8 cellular contexts compared by ENCODE assay signal in genomic region chr3:146550743-146551510, GRCh38. TPM values are rescaled to one million over a fixed set of nuclear protein-coding genes. Genes with fewer than 3 reads are reported as not detected.
DNase-seq lines count a peak whose midpoint lies in the region; ATAC-seq, FAIRE-seq and TF ChIP-seq lines count a peak whose summit lies in the region.

No MANE protein-coding gene starts in this region.

- H3K27me3 Mint-ChIP-seq in T-helper 2 cell treated with Interferon-gamma antibody and Interleukin-4, amounts not matched to agents 5 μg/mL and 100 μg/mL, for 36 hours (ENCODE audit: low read depth): peaks cover 7% of the 10 kb centered on the region

- H3K27ac ChIP-seq in A549 (no peak overlapping the region; a peak in 1 of 6 replicates), muscle layer of colon (ENCODE audit: low read depth, low read length) (no peak overlapping the region), suprapubic skin (no peak overlapping the region)

- DNase-seq in A549 (ENCODE audit: low read depth in 1 of 2, low spot score in 1 of 2): peak; percentile 7 to 21
- DNase-seq in T-helper 2 cell treated with Interferon-gamma antibody and Interleukin-4, amounts not matched to agents 5 μg/mL and 100 μg/mL, for 36 hours (ENCODE audit: low spot score): no peak
- DNase-seq in DMS114 treated with DMSO at 0.1 percent for 48 hours (lab: John Stamatoyannopoulos, UW; ENCODE audit: unreplicated experiment): no peak
- DNase-seq in suprapubic skin (ENCODE audit: low spot score in 2 of 2): no peak
- DNase-seq in posterior cingulate gyrus: no peak

- WGBS in A549 (ENCODE audit: missing lambda C conversion rate): 71% methylated on average over 5 of the region's 5 CpGs
- WGBS in suprapubic skin: 82% methylated on average over 5 of the region's 5 CpGs

- TF ChIP-seq RAD21 in A549 (conservative IDR thresholded peaks at IDR 0.05 in 1 of 2, IDR thresholded peaks at IDR 0.05 in 1 of 2): no peak

- H3K36me3 Mint-ChIP-seq in T-helper 2 cell treated with Interferon-gamma antibody and Interleukin-4, amounts not matched to agents 5 μg/mL and 100 μg/mL, for 36 hours (ENCODE audit: low read depth): no peaks in the 10 kb centered on the region

- TF ChIP-seq POLR2A in A549 (IDR thresholded peaks at IDR 0.05; ENCODE audit: low read length) (no peak), suprapubic skin (IDR thresholded peaks at IDR 0.05) (no peak)

- no peak overlapping the region for H3K4me3 ChIP-seq in A549
- peak overlapping the region; percentile 4 to 45 for H3K4me3 ChIP-seq in muscle layer of colon (ENCODE audit: low read depth in 1 of 2, low read length in 2 of 2)
- H3K4me3 ChIP-seq in suprapubic skin: no peak overlapping the region

- peaks cover 50% of the 10 kb centered on the region for H3K4me1 Mint-ChIP-seq in T-helper 2 cell treated with Interferon-gamma antibody and Interleukin-4, amounts not matched to agents 5 μg/mL and 100 μg/mL, for 36 hours (ENCODE audit: low read depth)

- ATAC-seq in A549 (peak; percentile 39 to 55; a peak in 3 of 6 replicates), GM18909 (IDR thresholded peaks at IDR 0.05; ENCODE audit: poor library complexity, unreplicated experiment) (peak; percentile 95), HG03060 (IDR thresholded peaks at IDR 0.05; ENCODE audit: low read depth, unreplicated experiment) (peak; percentile 94)

- no peaks in the 10 kb centered on the region for H3K9me3 Mint-ChIP-seq in T-helper 2 cell treated with Interferon-gamma antibody and Interleukin-4, amounts not matched to agents 5 μg/mL and 100 μg/mL, for 36 hours

- CTCF ChIA-PET in A549 (lab: Yijun Ruan, JAX): interaction anchor here (0.7 to 0.9 kb wide), 3 partner anchors 10 to 19 kb away, joined by 3 to 6 read pairs (median 4); no protein-coding TSS in a partner anchor

- peak overlapping the region; percentile 3 for H3K27ac Mint-ChIP-seq in T-helper 2 cell treated with Interferon-gamma antibody and Interleukin-4, amounts not matched to agents 5 μg/mL and 100 μg/mL, for 36 hours

- no peak for FAIRE-seq in A549 (lab: Jason Lieb, UNC)

- POLR2A ChIA-PET in A549 (lab: Yijun Ruan, JAX): interaction anchor here (0.7 kb wide), 2 partner anchors 7 to 1411 kb away, joined by 3 read pairs; no protein-coding TSS in a partner anchor

- peak overlapping the region; percentile 46 for H3K4me3 Mint-ChIP-seq in T-helper 2 cell treated with Interferon-gamma antibody and Interleukin-4, amounts not matched to agents 5 μg/mL and 100 μg/mL, for 36 hours

- TF ChIP-seq EP300 in A549 (IDR thresholded peaks at IDR 0.05) (no peak), suprapubic skin (IDR thresholded peaks at IDR 0.05) (no peak)

- peak overlapping the region; percentile 30; the same call in 2 of the 3 replicates for H3K4me2 ChIP-seq in A549

- H3K4me1 ChIP-seq in A549: 0 out of 3 replicates have a peak, but pooled peaks cover 15% of the 10 kb centered on the region
- H3K4me1 ChIP-seq in muscle layer of colon (ENCODE audit: insufficient read depth, low read length): peaks cover 7% of the 10 kb centered on the region
- no peaks in the 10 kb centered on the region for H3K4me1 ChIP-seq in suprapubic skin

- H3K9ac ChIP-seq in muscle layer of colon (ENCODE audit: low read length): no peak overlapping the region

- H3K9me3 ChIP-seq in A549 (no peaks in the 10 kb centered on the region), muscle layer of colon (ENCODE audit: low read length) (no peaks in the 10 kb centered on the region), suprapubic skin (no peaks in the 10 kb centered on the region)

- H3K27me3 ChIP-seq in muscle layer of colon (ENCODE audit: control insufficient read depth in 1 of 2, insufficient read depth in 2 of 2, low read length in 2 of 2): no peaks in the 10 kb centered on the region
- H3K27me3 ChIP-seq in suprapubic skin: no peaks in the 10 kb centered on the region

- H3K36me3 ChIP-seq in muscle layer of colon (ENCODE audit: insufficient read depth, low read length): no peaks in the 10 kb centered on the region
- no peaks in the 10 kb centered on the region for H3K36me3 ChIP-seq in suprapubic skin

- no peak for TF ChIP-seq CTCF in A549 (IDR thresholded peaks at IDR 0.05)
- no peak for TF ChIP-seq CTCF in suprapubic skin (IDR thresholded peaks at IDR 0.05)

- intact Hi-C loops in posterior cingulate gyrus (cut with DNase I): no loop called here

TF ChIP-seq in A549, 52 proteins besides CTCF, POLR2A, EP300 and RAD21:
- no peak for TF ChIP-seq BHLHE40 (IDR thresholded peaks at IDR 0.05; ENCODE audit: low read depth, low read length)
- no peak for TF ChIP-seq FOSL2 (IDR thresholded peaks at IDR 0.05)
- TF ChIP-seq FOSL2 (CRISPR knock-in tag; IDR thresholded peaks at IDR 0.05): peak; percentile 27; the same call in 1 of the 2 replicates
- no peak for TF ChIP-seq NPAS2 (CRISPR knock-in tag; IDR thresholded peaks at IDR 0.05; ENCODE audit: borderline replicate concordance)
- no peak for TF ChIP-seq CBX2 (IDR thresholded peaks at IDR 0.05; ENCODE audit: borderline replicate concordance, low read depth)
- TF ChIP-seq HOXB13 (CRISPR knock-in tag; IDR thresholded peaks at IDR 0.05; ENCODE audit: low read depth): no peak
- TF ChIP-seq PHF8 (IDR thresholded peaks at IDR 0.05; ENCODE audit: borderline replicate concordance, low read depth): no peak
- TF ChIP-seq JUNB (IDR thresholded peaks at IDR 0.05): no peak
- TF ChIP-seq USF2 (IDR thresholded peaks at IDR 0.05): peak; percentile 38; the same call in 1 of the 2 replicates
- no peak for TF ChIP-seq CEBPB (IDR thresholded peaks at IDR 0.05)
- TF ChIP-seq ELK1 (IDR thresholded peaks at IDR 0.05; ENCODE audit: low read depth, low read length): no peak
TF ChIP-seq in A549: peak in this region for 2.

RNA-seq across cellular contexts. Expression of gene PLSCR1, which starts 6.5 kb away (rescaled TPM):
- 41.5 and 54.4 TPM in 2 replicates for polyA plus RNA-seq in A549 (2011; rRNA removed)
- 29.4 and 33.0 TPM in 2 replicates for polyA plus RNA-seq in A549 (2012; cell fraction: cytosol; rRNA removed)
- 24.5 and 29.3 TPM in 2 replicates for polyA plus RNA-seq in A549 (2012; cell fraction: nucleus; rRNA removed)
- 35.6 to 43.9 TPM (median 37.1 TPM) in 3 replicates for polyA plus RNA-seq in A549 (2017; fragmentation: RNase III; extraction: RNeasy Plus Mini Kit Qiagen cat#74134 plus additional on column Dnase treatment)
- polyA minus RNA-seq in A549 (2011; rRNA and poly(A)+ RNA removed): 34.1 and 48.1 TPM in 2 replicates
- 10 to 100 TPM; 16.6 to 42.0 (median 23.9) TPM for total RNA-seq in suprapubic skin

RNA-seq across cellular contexts. Expression of gene PLSCR5, which starts 54.2 kb away (rescaled TPM):
- polyA plus RNA-seq in A549 (2011; rRNA removed) (not detected in 2 replicates), A549 (2017; fragmentation: RNase III; extraction: RNeasy Plus Mini Kit Qiagen cat#74134 plus additional on column Dnase treatment) (not detected in 3 replicates)
- not detected in 2 replicates for polyA plus RNA-seq in A549 (2012; cell fraction: cytosol; rRNA removed)
- polyA plus RNA-seq in A549 (2012; cell fraction: nucleus; rRNA removed): not detected in 2 replicates
- polyA minus RNA-seq in A549 (2011; rRNA and poly(A)+ RNA removed): not detected in 2 replicates
- not detected for total RNA-seq in suprapubic skin

Comparison
In these comparisons a context has a peak if more than half of its experiments do, and no peak if none do; other contexts are left out.
1. DNase-seq: peak in A549 (2 of 2); none in T-helper 2 cell treated with Interferon-gamma antibody and Interleukin-4, amounts not matched to agents 5 μg/mL and 100 μg/mL, for 36 hours (single experiment), DMS114 treated with DMSO at 0.1 percent for 48 hours (single experiment), suprapubic skin (0 of 2) and posterior cingulate gyrus (0 of 10).
2. H3K4me3 ChIP-seq: peak in muscle layer of colon (2 of 2); none in A549 (single experiment) and suprapubic skin (single experiment).
3. Peak in every context shown above with its lines, with median percentiles within 50 percentile points of each other: ATAC-seq.